Comparison of ENCODE assay signal across 8 cellular contexts in genomic region chr4:83009529-83009928, GRCh38. TPM values are rescaled to one million over a fixed set of nuclear protein-coding genes. Genes with fewer than 3 reads are reported as not detected.
A peak's percentile ranks its signal among the peaks of the same experiment; 100 is the strongest.
DNase-seq lines count a peak whose midpoint lies in the region; ATAC-seq and TF ChIP-seq lines count a peak whose summit lies in the region.

No MANE protein-coding gene starts in this region.

- H3K9me3 Mint-ChIP-seq in endothelial cell (ENCODE audit: unreplicated experiment), result no peaks in the 10 kb centered on the region

- peaks cover 9% of the 10 kb centered on the region for H3K27me3 Mint-ChIP-seq in endothelial cell (ENCODE audit: unreplicated experiment)

- no peak for TF ChIP-seq EP300 in ovary (IDR thresholded peaks at IDR 0.05)

- TF ChIP-seq CTCF in OCI-LY3 (IDR thresholded peaks at IDR 0.05; ENCODE audit: low read depth, low read length) (no peak), endothelial cell (IDR thresholded peaks at IDR 0.05; ENCODE audit: unreplicated experiment) (no peak), ovary (IDR thresholded peaks at IDR 0.05) (no peak), lower leg skin (IDR thresholded peaks at IDR 0.05) (no peak)

- peaks cover 5% of the 10 kb centered on the region for H3K36me3 Mint-ChIP-seq in endothelial cell (ENCODE audit: low read depth, unreplicated experiment)

- TF ChIP-seq POLR2A in ovary (IDR thresholded peaks at IDR 0.05) (no peak), lower leg skin (IDR thresholded peaks at IDR 0.05) (no peak)

- peaks cover 5% of the 10 kb centered on the region; the same call in 1 of the 2 replicates for H4K20me1 ChIP-seq in OCI-LY3 (ENCODE audit: insufficient read depth, low read length)

- ATAC-seq in HG03095 (IDR thresholded peaks at IDR 0.05; ENCODE audit: unreplicated experiment) (no peak), HG02610 (IDR thresholded peaks at IDR 0.05; ENCODE audit: unreplicated experiment) (no peak)

- H3K27me3 ChIP-seq in OCI-LY3 (ENCODE audit: low read depth, low read length) (no peaks in the 10 kb centered on the region), ovary (no peaks in the 10 kb centered on the region)

- peak overlapping the region; percentile 89 for H3K4me3 ChIP-seq in OCI-LY3 (ENCODE audit: low read length)
- peak overlapping the region; percentile 91 for H3K4me3 ChIP-seq in ovary
- H3K4me3 ChIP-seq in lower leg skin (ENCODE audit: low read depth, poor library complexity, severe bottlenecking), result no peak overlapping the region

- peaks cover 21% of the 10 kb centered on the region for H3K4me1 ChIP-seq in OCI-LY3 (ENCODE audit: low read length)
- H3K4me1 ChIP-seq in ovary (ENCODE audit: insufficient read depth), result no peaks in the 10 kb centered on the region

- peaks cover 78% of the 10 kb centered on the region for H3K79me2 ChIP-seq in OCI-LY3 (ENCODE audit: low read length)

- intact Hi-C loops in ovary (cut with DNase I) (no loop called here), lower leg skin (cut with DNase I; ENCODE audit: low total_unique reads) (no loop called here)

- H3K27ac ChIP-seq in OCI-LY3 (ENCODE audit: low read length) (peak overlapping the region; percentile 63), ovary (no peak overlapping the region)

- H3K4me1 Mint-ChIP-seq in endothelial cell (ENCODE audit: unreplicated experiment), result peaks cover 29% of the 10 kb centered on the region

- peak overlapping the region; percentile 98 for H3K4me3 Mint-ChIP-seq in endothelial cell (ENCODE audit: unreplicated experiment)

- peak overlapping the region; percentile 92 for H3K27ac Mint-ChIP-seq in endothelial cell (ENCODE audit: unreplicated experiment)

- H3K9me3 ChIP-seq in OCI-LY3 (ENCODE audit: insufficient read depth, low read length) (no peaks in the 10 kb centered on the region), ovary (no peaks in the 10 kb centered on the region)

- no peaks in the 10 kb centered on the region for H3K36me3 ChIP-seq in OCI-LY3 (replicated peaks; ENCODE audit: low read depth, low read length)
- no peaks in the 10 kb centered on the region for H3K36me3 ChIP-seq in ovary

- no peak overlapping the region for H2AFZ ChIP-seq in OCI-LY3 (ENCODE audit: low read depth, low read length)

- DNase-seq in ELR (ENCODE audit: low read depth), result peak; percentile 13
- no peak for DNase-seq in endothelial cell (ENCODE audit: low spot score)
- DNase-seq in ovary, result no peak
- no peak for DNase-seq in DMS79 (lab: John Stamatoyannopoulos, UW)
- no peak for DNase-seq in lower leg skin (ENCODE audit: low spot score in 2 of 2)

- WGBS in ovary, 3 donors, result 61 to 79% (median 76%) methylated on average over 3 of the region's 3 CpGs
- WGBS in lower leg skin, 2 donors, result 69 to 76% methylated on average over 3 of the region's 3 CpGs

- H3K9ac ChIP-seq in OCI-LY3 (ENCODE audit: low read length), result peak overlapping the region; percentile 84

- H3K4me2 ChIP-seq in OCI-LY3 (ENCODE audit: low read length), result peak overlapping the region; percentile 79

RNA-seq across cellular contexts. Expression of gene LIN54, which starts 1.1 kb away (rescaled TPM):
- total RNA-seq in endothelial cell (ENCODE audit: unreplicated experiment), result 10.9 TPM
- total RNA-seq in ovary, result 10 to 100 TPM in 1 of 7 donors, 1 to 10 TPM in 6; 5.6 to 10.0 (median 8.0) TPM
- 1 to 10 TPM; 3.8 to 7.4 TPM for polyA plus RNA-seq in ovary
- total RNA-seq in lower leg skin, result 10 to 100 TPM; 16.9 to 25.3 (median 17.8) TPM

RNA-seq across cellular contexts. Expression of gene COPS4, which starts 25.5 kb away (rescaled TPM):
- total RNA-seq in endothelial cell (ENCODE audit: unreplicated experiment), result 32.2 TPM
- 10 to 100 TPM; 30.7 to 43.2 (median 34.1) TPM for total RNA-seq in ovary
- polyA plus RNA-seq in ovary, result 10 to 100 TPM; 32.4 to 45.3 TPM
- total RNA-seq in lower leg skin, result 10 to 100 TPM; 18.4 to 56.5 (median 43.7) TPM
